ENCODE assay signal across 1 cellular context in genomic region chr18:24459772-24460171, GRCh38.
TF ChIP-seq lines count a peak whose summit lies in the region.

No MANE protein-coding gene starts in this region.

TF ChIP-seq in GM23338, 12 proteins besides CTCF, POLR2A, EP300 and RAD21 (continued from another document):
- TF ChIP-seq, protein P1, sequence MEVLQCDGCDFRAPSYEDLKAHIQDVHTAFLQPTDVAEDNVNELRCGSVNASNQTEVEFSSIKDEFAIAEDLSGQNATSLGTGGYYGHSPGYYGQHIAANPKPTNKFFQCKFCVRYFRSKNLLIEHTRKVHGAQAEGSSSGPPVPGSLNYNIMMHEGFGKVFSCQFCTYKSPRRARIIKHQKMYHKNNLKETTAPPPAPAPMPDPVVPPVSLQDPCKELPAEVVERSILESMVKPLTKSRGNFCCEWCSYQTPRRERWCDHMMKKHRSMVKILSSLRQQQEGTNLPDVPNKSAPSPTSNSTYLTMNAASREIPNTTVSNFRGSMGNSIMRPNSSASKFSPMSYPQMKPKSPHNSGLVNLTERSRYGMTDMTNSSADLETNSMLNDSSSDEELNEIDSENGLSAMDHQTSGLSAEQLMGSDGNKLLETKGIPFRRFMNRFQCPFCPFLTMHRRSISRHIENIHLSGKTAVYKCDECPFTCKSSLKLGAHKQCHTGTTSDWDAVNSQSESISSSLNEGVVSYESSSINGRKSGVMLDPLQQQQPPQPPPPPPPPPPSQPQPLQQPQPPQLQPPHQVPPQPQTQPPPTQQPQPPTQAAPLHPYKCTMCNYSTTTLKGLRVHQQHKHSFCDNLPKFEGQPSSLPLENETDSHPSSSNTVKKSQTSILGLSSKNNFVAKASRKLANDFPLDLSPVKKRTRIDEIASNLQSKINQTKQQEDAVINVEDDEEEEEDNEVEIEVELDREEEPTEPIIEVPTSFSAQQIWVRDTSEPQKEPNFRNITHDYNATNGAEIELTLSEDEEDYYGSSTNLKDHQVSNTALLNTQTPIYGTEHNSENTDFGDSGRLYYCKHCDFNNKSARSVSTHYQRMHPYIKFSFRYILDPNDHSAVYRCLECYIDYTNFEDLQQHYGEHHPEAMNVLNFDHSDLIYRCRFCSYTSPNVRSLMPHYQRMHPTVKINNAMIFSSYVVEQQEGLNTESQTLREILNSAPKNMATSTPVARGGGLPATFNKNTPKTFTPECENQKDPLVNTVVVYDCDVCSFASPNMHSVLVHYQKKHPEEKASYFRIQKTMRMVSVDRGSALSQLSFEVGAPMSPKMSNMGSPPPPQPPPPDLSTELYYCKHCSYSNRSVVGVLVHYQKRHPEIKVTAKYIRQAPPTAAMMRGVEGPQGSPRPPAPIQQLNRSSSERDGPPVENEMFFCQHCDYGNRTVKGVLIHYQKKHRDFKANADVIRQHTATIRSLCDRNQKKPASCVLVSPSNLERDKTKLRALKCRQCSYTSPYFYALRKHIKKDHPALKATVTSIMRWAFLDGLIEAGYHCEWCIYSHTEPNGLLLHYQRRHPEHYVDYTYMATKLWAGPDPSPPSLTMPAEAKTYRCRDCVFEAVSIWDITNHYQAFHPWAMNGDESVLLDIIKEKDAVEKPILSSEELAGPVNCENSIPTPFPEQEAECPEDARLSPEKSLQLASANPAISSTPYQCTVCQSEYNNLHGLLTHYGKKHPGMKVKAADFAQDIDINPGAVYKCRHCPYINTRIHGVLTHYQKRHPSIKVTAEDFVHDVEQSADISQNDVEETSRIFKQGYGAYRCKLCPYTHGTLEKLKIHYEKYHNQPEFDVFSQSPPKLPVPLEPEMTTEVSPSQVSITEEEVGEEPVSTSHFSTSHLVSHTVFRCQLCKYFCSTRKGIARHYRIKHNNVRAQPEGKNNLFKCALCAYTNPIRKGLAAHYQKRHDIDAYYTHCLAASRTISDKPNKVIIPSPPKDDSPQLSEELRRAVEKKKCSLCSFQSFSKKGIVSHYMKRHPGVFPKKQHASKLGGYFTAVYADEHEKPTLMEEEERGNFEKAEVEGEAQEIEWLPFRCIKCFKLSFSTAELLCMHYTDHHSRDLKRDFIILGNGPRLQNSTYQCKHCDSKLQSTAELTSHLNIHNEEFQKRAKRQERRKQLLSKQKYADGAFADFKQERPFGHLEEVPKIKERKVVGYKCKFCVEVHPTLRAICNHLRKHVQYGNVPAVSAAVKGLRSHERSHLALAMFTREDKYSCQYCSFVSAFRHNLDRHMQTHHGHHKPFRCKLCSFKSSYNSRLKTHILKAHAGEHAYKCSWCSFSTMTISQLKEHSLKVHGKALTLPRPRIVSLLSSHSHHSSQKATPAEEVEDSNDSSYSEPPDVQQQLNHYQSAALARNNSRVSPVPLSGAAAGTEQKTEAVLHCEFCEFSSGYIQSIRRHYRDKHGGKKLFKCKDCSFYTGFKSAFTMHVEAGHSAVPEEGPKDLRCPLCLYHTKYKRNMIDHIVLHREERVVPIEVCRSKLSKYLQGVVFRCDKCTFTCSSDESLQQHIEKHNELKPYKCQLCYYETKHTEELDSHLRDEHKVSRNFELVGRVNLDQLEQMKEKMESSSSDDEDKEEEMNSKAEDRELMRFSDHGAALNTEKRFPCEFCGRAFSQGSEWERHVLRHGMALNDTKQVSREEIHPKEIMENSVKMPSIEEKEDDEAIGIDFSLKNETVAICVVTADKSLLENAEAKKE (CRISPR knock-in tag; IDR thresholded peaks at IDR 0.05), result no peak
